In the genomic region with DNA sequence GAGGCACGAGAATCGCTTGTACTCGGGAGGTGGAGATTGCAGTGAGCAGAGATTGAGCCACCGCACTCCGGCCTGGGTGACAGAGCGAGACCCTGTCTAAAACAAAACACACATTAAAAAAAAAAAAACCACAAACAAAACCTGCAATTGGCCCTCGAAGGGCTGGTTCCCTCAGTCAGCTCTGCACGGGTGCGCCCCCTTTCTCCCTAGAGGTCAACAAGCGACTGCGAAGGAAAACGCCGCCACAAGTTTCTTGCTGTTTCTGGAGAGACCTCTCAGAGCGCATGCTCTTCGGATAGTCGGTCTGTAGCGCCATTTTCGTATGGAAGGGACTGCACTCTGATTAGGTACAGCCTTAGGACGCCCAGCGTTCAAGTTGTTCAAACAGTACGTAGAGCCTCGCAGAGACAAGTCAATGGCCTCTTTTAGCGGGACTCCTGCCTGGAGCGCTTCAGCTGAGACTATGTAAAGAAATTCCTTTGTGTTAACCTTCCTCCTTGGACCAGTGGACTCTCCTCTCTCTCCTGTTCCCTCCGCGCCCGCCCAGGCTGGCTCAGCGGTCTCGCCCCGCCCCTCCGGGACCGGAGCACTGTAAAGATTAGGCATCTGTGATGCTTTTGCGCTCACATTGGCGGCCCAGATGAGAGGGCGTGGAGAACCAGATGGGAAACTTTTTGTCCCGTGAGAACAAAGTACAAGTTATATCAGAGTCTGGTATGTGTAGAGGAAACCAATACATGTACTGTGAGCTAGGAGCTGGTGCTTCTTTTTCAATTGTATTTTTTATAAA, we compare ENCODE assay signal across 8 cellular contexts. TPM values are rescaled to one million over a fixed set of nuclear protein-coding genes. Genes with fewer than 3 reads are reported as not detected.
DNase-seq lines count a peak whose midpoint lies in the region; TF ChIP-seq lines count a peak whose summit lies in the region.

No MANE protein-coding gene starts in this region.

- peak overlapping the region; percentile 99 for H3K27ac Mint-ChIP-seq in nephron progenitor cell
- peak overlapping the region; percentile 98 for H3K27ac Mint-ChIP-seq in stimulated activated naive CD8-positive, alpha-beta T cell treated with anti-CD3 and anti-CD28 coated beads, Interleukin-15, Interleukin-2, amounts not matched to agents 100 ng/mL and 50 ng/mL, for 24 hours

- CTCF ChIA-PET in RWPE1 (lab: Yijun Ruan, JAX) = interaction anchor here (0.7 kb wide), 1 partner anchor 205 kb away, joined by 3 read pairs; no protein-coding TSS in a partner anchor

- H3K4me1 ChIP-seq in ES-I3 (ENCODE audit: insufficient read depth, low read length) = peaks cover 11% of the 10 kb centered on the region

- H3K9me3 ChIP-seq in ES-I3 (ENCODE audit: control insufficient read depth, insufficient read depth, low read length) = no peaks in the 10 kb centered on the region

- no peaks in the 10 kb centered on the region for H3K27me3 Mint-ChIP-seq in nephron progenitor cell (ENCODE audit: low read depth, poor library complexity)
- no peaks in the 10 kb centered on the region for H3K27me3 Mint-ChIP-seq in stimulated activated naive CD8-positive, alpha-beta T cell treated with anti-CD3 and anti-CD28 coated beads, Interleukin-15, Interleukin-2, amounts not matched to agents 100 ng/mL and 50 ng/mL, for 24 hours

- peak overlapping the region; percentile 73 for H3K9ac ChIP-seq in ES-I3 (ENCODE audit: low read depth, low read length)

- H3K9me3 Mint-ChIP-seq in nephron progenitor cell = no peaks in the 10 kb centered on the region
- H3K9me3 Mint-ChIP-seq in stimulated activated naive CD8-positive, alpha-beta T cell treated with anti-CD3 and anti-CD28 coated beads, Interleukin-15, Interleukin-2, amounts not matched to agents 100 ng/mL and 50 ng/mL, for 24 hours = no peaks in the 10 kb centered on the region

- peaks cover 35% of the 10 kb centered on the region for H3K4me1 Mint-ChIP-seq in nephron progenitor cell
- H3K4me1 Mint-ChIP-seq in stimulated activated naive CD8-positive, alpha-beta T cell treated with anti-CD3 and anti-CD28 coated beads, Interleukin-15, Interleukin-2, amounts not matched to agents 100 ng/mL and 50 ng/mL, for 24 hours (ENCODE audit: low read depth) = peaks cover 34% of the 10 kb centered on the region

- peak overlapping the region; percentile 93 for H3K27ac ChIP-seq in RWPE1

- POLR2A ChIA-PET in RWPE1 (lab: Yijun Ruan, JAX; ENCODE audit: low non-redundant PET) = no interaction called here

- H3K36me3 ChIP-seq in ES-I3 (ENCODE audit: insufficient read depth, low read length) = no peaks in the 10 kb centered on the region

- H3K4me3 Mint-ChIP-seq in nephron progenitor cell = peak overlapping the region; percentile 92
- H3K4me3 Mint-ChIP-seq in stimulated activated naive CD8-positive, alpha-beta T cell treated with anti-CD3 and anti-CD28 coated beads, Interleukin-15, Interleukin-2, amounts not matched to agents 100 ng/mL and 50 ng/mL, for 24 hours = peak overlapping the region; percentile 86

- TF ChIP-seq CTCF in LNCAP (IDR thresholded peaks at IDR 0.05) (peak; percentile 19; the same call in 1 of the 2 replicates), RWPE1 (conservative IDR thresholded peaks at IDR 0.05; ENCODE audit: low read depth) (peak; percentile 43), nephron progenitor cell (IDR thresholded peaks at IDR 0.05) (peak; percentile 34)

- peaks cover 7% of the 10 kb centered on the region for H3K36me3 Mint-ChIP-seq in nephron progenitor cell (ENCODE audit: low read depth)
- H3K36me3 Mint-ChIP-seq in stimulated activated naive CD8-positive, alpha-beta T cell treated with anti-CD3 and anti-CD28 coated beads, Interleukin-15, Interleukin-2, amounts not matched to agents 100 ng/mL and 50 ng/mL, for 24 hours (ENCODE audit: low read depth) = peaks cover 12% of the 10 kb centered on the region

- DNase-seq in H4 (ENCODE audit: low spot score) (peak; percentile 88), RWPE1 (ENCODE audit: low spot score) (peak; percentile 85), fibroblast of the conjunctiva (ENCODE audit: low read depth) (peak; percentile 80), nephron progenitor cell (peak; percentile 88)
- peak; percentile 83 for DNase-seq in activated T-helper 9 cell treated with anti-CD3 and anti-CD28 coated beads, Interleukin-2, amount 50 U/mL, for 16 hours (ENCODE audit: low read depth)

RNA-seq across cellular contexts. Expression of a gene that starts 1.0 kb away (rescaled TPM):
- total RNA-seq in H4 (2014; rRNA removed; shearing (Covaris generic)) = 2.3 and 8.3 TPM in 2 replicates

Comparison
In these comparisons a context has a peak if more than half of its experiments do, and no peak if none do; other contexts are left out.
1. Peak in every context shown above with its lines: DNase-seq and H3K27ac ChIP-seq.